8 cellular contexts compared by ENCODE assay signal in the genomic region with DNA sequence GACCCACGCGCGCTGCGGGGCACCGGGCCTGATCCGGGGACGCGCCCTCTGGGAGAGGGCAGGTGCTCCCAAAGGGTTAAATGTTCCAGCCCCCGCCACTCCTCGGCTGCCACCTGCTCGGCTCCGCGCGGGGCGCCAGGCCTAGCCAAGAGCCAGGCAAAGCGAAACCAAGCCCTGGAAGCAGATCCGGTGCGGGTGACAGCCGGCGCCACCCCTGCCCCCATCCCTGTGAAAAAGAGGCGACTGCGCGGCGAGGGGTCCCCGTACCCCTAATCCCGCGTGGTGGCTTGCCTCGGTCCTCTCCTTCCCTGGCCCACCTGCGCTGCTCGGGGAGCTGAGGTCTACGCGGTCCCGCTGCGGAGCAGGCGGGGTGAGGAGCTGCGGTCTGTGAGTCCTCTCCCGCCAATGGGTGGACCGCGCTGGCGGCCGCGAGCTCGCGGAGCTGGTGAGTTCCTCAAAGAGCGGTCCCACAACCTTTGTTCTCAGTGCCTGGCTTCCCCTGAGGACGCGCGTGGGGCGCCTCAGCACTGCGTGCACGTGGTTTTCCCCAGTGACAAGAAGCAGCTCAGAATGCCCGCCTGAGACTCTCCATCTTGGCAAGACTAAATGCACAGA. TPM values are rescaled to one million over a fixed set of nuclear protein-coding genes. Genes with fewer than 3 reads are reported as not detected.
DNase-seq lines count a peak whose midpoint lies in the region; ATAC-seq and TF ChIP-seq lines count a peak whose summit lies in the region.

A gene (minus strand): TSS at position 610 of the 615 bp plus-strand sequence.

- H3K27ac ChIP-seq in thoracic aorta = peak within 1 kb of the TSS; percentile 84

- no peaks in the 10 kb centered on the region for H3K27me3 ChIP-seq in thoracic aorta (replicated peaks; ENCODE audit: insufficient read depth)

- H3K4me3 Mint-ChIP-seq in activated naive CD4-positive, alpha-beta T cell treated with anti-CD3 and anti-CD28 coated beads, Interleukin-2, amount 10 ng/mL, durations not matched to agents 7 days and 5 days = peak within 1 kb of the TSS; percentile 69
- peak within 1 kb of the TSS; percentile 83 for H3K4me3 Mint-ChIP-seq in neural crest cell

- CTCF ChIA-PET in activated naive CD4-positive, alpha-beta T cell treated with anti-CD3 and anti-CD28 coated beads, Interleukin-2, amount 10 ng/mL, durations not matched to agents 7 days and 5 days (lab: Charles Lee) = no interaction called here

- no peak within 1 kb of the TSS for H3K27ac Mint-ChIP-seq in activated naive CD4-positive, alpha-beta T cell treated with anti-CD3 and anti-CD28 coated beads, Interleukin-2, amount 10 ng/mL, durations not matched to agents 7 days and 5 days
- peak within 1 kb of the TSS; percentile 83 for H3K27ac Mint-ChIP-seq in neural crest cell (ENCODE audit: unreplicated experiment)

- no peaks in the 10 kb centered on the region for H3K9me3 Mint-ChIP-seq in activated naive CD4-positive, alpha-beta T cell treated with anti-CD3 and anti-CD28 coated beads, Interleukin-2, amount 10 ng/mL, durations not matched to agents 7 days and 5 days
- no peaks in the 10 kb centered on the region for H3K9me3 Mint-ChIP-seq in neural crest cell

- H3K27me3 Mint-ChIP-seq in activated naive CD4-positive, alpha-beta T cell treated with anti-CD3 and anti-CD28 coated beads, Interleukin-2, amount 10 ng/mL, durations not matched to agents 7 days and 5 days = peaks cover 39% of the 10 kb centered on the region
- peaks cover 13% of the 10 kb centered on the region for H3K27me3 Mint-ChIP-seq in neural crest cell (ENCODE audit: low read depth)

- no peaks in the 10 kb centered on the region for H3K36me3 Mint-ChIP-seq in activated naive CD4-positive, alpha-beta T cell treated with anti-CD3 and anti-CD28 coated beads, Interleukin-2, amount 10 ng/mL, durations not matched to agents 7 days and 5 days
- peaks cover 4% of the 10 kb centered on the region for H3K36me3 Mint-ChIP-seq in neural crest cell (ENCODE audit: low read depth)

- H3K9me3 ChIP-seq in thoracic aorta = no peaks in the 10 kb centered on the region

- DNase-seq in DMS 273 (lab: John Stamatoyannopoulos, UW; ENCODE audit: unreplicated experiment) (peak; percentile 77), RPMI7951 (ENCODE audit: low read depth) (peak; percentile 49), globus pallidus (ENCODE audit: low spot score) (peak; percentile 38), neural crest cell (ENCODE audit: low read depth, low spot score) (peak; percentile 38), thoracic aorta (ENCODE audit: low spot score) (peak; percentile 15)
- DNase-seq in activated naive CD4-positive, alpha-beta T cell treated with anti-CD3 and anti-CD28 coated beads, Interleukin-2, amount 10 ng/mL, durations not matched to agents 7 days and 5 days = peak; percentile 66

- H3K4me1 ChIP-seq in thoracic aorta (ENCODE audit: control insufficient read depth in 1 of 2, low read depth in 2 of 2) = peaks cover 0 to 50% of the 10 kb centered on the region in 2 donors

- ATAC-seq in HG02973 (IDR thresholded peaks at IDR 0.05; ENCODE audit: unreplicated experiment) (peak; percentile 48), thoracic aorta (ENCODE audit: insufficient number of reproducible peaks, low FRiP score, low read depth) (peak; percentile 82), HG03280 (IDR thresholded peaks at IDR 0.05; ENCODE audit: unreplicated experiment) (no peak)

- H3K36me3 ChIP-seq in thoracic aorta = no peaks in the 10 kb centered on the region

- no peak for TF ChIP-seq CTCF in neural crest cell (conservative IDR thresholded peaks at IDR 0.05)
- TF ChIP-seq CTCF in thoracic aorta (IDR thresholded peaks at IDR 0.05) = no peak

- H3K4me3 ChIP-seq in thoracic aorta = peak within 1 kb of the TSS; percentile 87

- peaks cover 4% of the 10 kb centered on the region for H3K4me1 Mint-ChIP-seq in activated naive CD4-positive, alpha-beta T cell treated with anti-CD3 and anti-CD28 coated beads, Interleukin-2, amount 10 ng/mL, durations not matched to agents 7 days and 5 days
- H3K4me1 Mint-ChIP-seq in neural crest cell = peaks cover 49% of the 10 kb centered on the region

RNA-seq across cellular contexts. Expression of the gene that starts here (rescaled TPM):
- total RNA-seq in RPMI7951 (2014; rRNA removed; shearing (Covaris generic)) = 2.8 and 5.5 TPM in 2 replicates
- 17.3 and 18.9 TPM in 2 replicates for total RNA-seq in neural crest cell
- 10 to 100 TPM; 62.4 to 62.5 TPM for total RNA-seq in thoracic aorta

Comparison
In these comparisons a context has a peak if more than half of its experiments do, and no peak if none do; other contexts are left out.
1. DNase-seq: peak in every context shown above with its lines; median percentile 77 in DMS 273; 66 in activated naive CD4-positive, alpha-beta T cell treated with anti-CD3 and anti-CD28 coated beads, Interleukin-2, amount 10 ng/mL, durations not matched to agents 7 days and 5 days; 49 in RPMI7951; 38 in globus pallidus; 38 in neural crest cell; 15 in thoracic aorta.